Comparison of ENCODE assay signal across 29 cellular contexts in genomic region chr15:95127356-95127755, GRCh38.
A peak's percentile ranks its signal among the peaks of the same experiment; 100 is the strongest.
DNase-seq lines count a peak whose midpoint lies in the region; ATAC-seq, FAIRE-seq and TF ChIP-seq lines count a peak whose summit lies in the region.
"Had no signal": no experiment of that assay in that cellular context is flagged by ENCODE, and none has a peak within 500 bp of the region (broad histone marks: within the 10 kb centered on the region; RNA-seq: fewer than 3 reads in every experiment).

No MANE protein-coding gene starts in this region.

- CTCF ChIA-PET in K562 (lab: Yijun Ruan, JAX; ENCODE audit: low intra/inter-chr PET ratio): no interaction called here

- FAIRE-seq in K562 (lab: Jason Lieb, UNC): peak; percentile 58

- in situ Hi-C loops in K562 (cut with MboI): no loop called here

- H3K9me1 ChIP-seq in K562 (ENCODE audit: control insufficient read depth, insufficient read depth, low read length): no peaks in the 10 kb centered on the region

- no peak overlapping the region for H3K27ac ChIP-seq in HUES6 (ENCODE audit: low read depth, low read length)
- no peak overlapping the region for H3K27ac ChIP-seq in K562 (ENCODE audit: extremely low read depth, low read depth, low read length)
- no peak overlapping the region for H3K27ac ChIP-seq in mesenchymal stem cell (ENCODE audit: low read length, poor library complexity, severe bottlenecking)
- H3K27ac ChIP-seq in neuronal stem cell (replicated peaks; ENCODE audit: low read length): no peak overlapping the region
- H3K27ac ChIP-seq: cardiac muscle cell, coronary artery, gastroesophageal sphincter, suprapubic skin had no signal

- no peaks in the 10 kb centered on the region for H3K79me2 ChIP-seq in K562 (ENCODE audit: control insufficient read depth, insufficient read depth, low read length)

- no peaks in the 10 kb centered on the region for H3K4me1 Mint-ChIP-seq in naive thymus-derived CD8-positive, alpha-beta T cell
- H3K4me1 Mint-ChIP-seq: CD4-positive, CD25-positive, alpha-beta regulatory T cell; stimulated activated naive B cell treated with anti-CD40 and anti-IgM and Interleukin-4, amounts not matched to agents 10 μg/mL and 1 μg/mL and 100 μg/mL, for 72 hours had no signal

- H2BK120ac ChIP-seq in mesenchymal stem cell (ENCODE audit: low read depth, low read length) (peak overlapping the region; percentile 3), neuronal stem cell (ENCODE audit: low read depth, low read length) (no peak overlapping the region)

- H2AFZ ChIP-seq in K562 (ENCODE audit: low read depth, low read length) (no peak overlapping the region), mesenchymal stem cell (ENCODE audit: low read depth, low read length) (no peak overlapping the region), neuronal stem cell (ENCODE audit: low read length) (no peak overlapping the region)

- H3K14ac ChIP-seq in mesenchymal stem cell (ENCODE audit: low read length in 2 of 2): no peak overlapping the region
- no peak overlapping the region for H3K14ac ChIP-seq in neuronal stem cell (ENCODE audit: low read length)

- BruUV-seq in K562 (replicated peaks; lab: Mats Ljungman, UMichigan): no TSS peak

- no peaks in the 10 kb centered on the region for H3K36me3 ChIP-seq in HUES6 (ENCODE audit: control insufficient read depth, insufficient read depth, low read length)
- H3K36me3 ChIP-seq in K562 (ENCODE audit: control insufficient read depth, insufficient read depth, low read length): no peaks in the 10 kb centered on the region
- H3K36me3 ChIP-seq in mesenchymal stem cell (ENCODE audit: control insufficient read depth in 1 of 2, insufficient read depth in 2 of 2, low read depth in 1 of 2, low read length in 2 of 2): no peaks in the 10 kb centered on the region
- no peaks in the 10 kb centered on the region for H3K36me3 ChIP-seq in neuronal stem cell (replicated peaks in 1 of 2; ENCODE audit: control insufficient read depth in 2 of 2, insufficient read depth in 2 of 2, low read length in 2 of 2)
- H3K36me3 ChIP-seq: cardiac muscle cell, gastroesophageal sphincter, suprapubic skin had no signal

- no peak for TF ChIP-seq RAD21 in K562 (CRISPR knock-in tag; conservative IDR thresholded peaks at IDR 0.05 in 1 of 2, IDR thresholded peaks at IDR 0.05 in 1 of 2)

- H2BK5ac ChIP-seq in mesenchymal stem cell (ENCODE audit: low read depth, low read length, poor library complexity, severe bottlenecking) (no peak overlapping the region), neuronal stem cell (ENCODE audit: low read length) (no peak overlapping the region)

- H3K4me1 ChIP-seq in HUES6 (ENCODE audit: control insufficient read depth, insufficient read depth, low read length) (peaks cover 14% of the 10 kb centered on the region), K562 (replicated peaks in 1 of 2; ENCODE audit: control insufficient read depth in 2 of 2, insufficient read depth in 2 of 2, low read length in 2 of 2) (no peaks in the 10 kb centered on the region; a peak in 1 of 5 replicates), mesenchymal stem cell (ENCODE audit: control insufficient read depth, insufficient read depth, low read depth, low read length) (peaks cover 2% of the 10 kb centered on the region), neuronal stem cell (ENCODE audit: control insufficient read depth in 2 of 2, insufficient read depth in 1 of 2, low read depth in 1 of 2, low read length in 2 of 2) (peaks cover 2 to 18% of the 10 kb centered on the region in 2 donors)
- H3K4me1 ChIP-seq: suprapubic skin had no signal

- H4K8ac ChIP-seq in mesenchymal stem cell (ENCODE audit: low read length) (no peak overlapping the region), neuronal stem cell (ENCODE audit: low read depth, low read length) (no peak overlapping the region)

- H2AK5ac ChIP-seq in mesenchymal stem cell (ENCODE audit: low read length, severe bottlenecking): no peak overlapping the region
- H2AK5ac ChIP-seq in neuronal stem cell (ENCODE audit: low read depth, low read length): no peak overlapping the region

- H3K18ac ChIP-seq in mesenchymal stem cell (ENCODE audit: low read depth in 1 of 2, low read length in 2 of 2): peak overlapping the region; percentile 30 to 95
- no peak overlapping the region for H3K18ac ChIP-seq in neuronal stem cell (ENCODE audit: low read length)

- H3K23ac ChIP-seq in mesenchymal stem cell (ENCODE audit: low read length in 2 of 2): no peak overlapping the region
- no peak overlapping the region for H3K23ac ChIP-seq in neuronal stem cell (ENCODE audit: low read depth, low read length, poor library complexity)

- no peak overlapping the region for H3K27ac Mint-ChIP-seq in naive thymus-derived CD8-positive, alpha-beta T cell
- H3K27ac Mint-ChIP-seq: activated naive CD4-positive, alpha-beta T cell treated with anti-CD3 and anti-CD28 coated beads for 36 hours; CD4-positive, CD25-positive, alpha-beta regulatory T cell; endodermal cell; natural killer cell treated with Interleukin-12 subunit alpha and Interleukin-12 subunit beta and Interleukin-15 and Interleukin-18, amount 100 ng/mL, for 72 hours; stimulated activated naive B cell treated with anti-CD40 and anti-IgM and Interleukin-4, amounts not matched to agents 10 μg/mL and 1 μg/mL and 100 μg/mL, for 72 hours had no signal

- H3K27me3 Mint-ChIP-seq in naive thymus-derived CD8-positive, alpha-beta T cell: peaks cover 2 to 28% (median 4%) of the 10 kb centered on the region in 5 donors
- H3K27me3 Mint-ChIP-seq: CD4-positive, CD25-positive, alpha-beta regulatory T cell had no signal

- no peak overlapping the region for H3K4me3 ChIP-seq in HUES6 (ENCODE audit: low read depth, low read length)
- H3K4me3 ChIP-seq in K562: no peak overlapping the region
- H3K4me3 ChIP-seq in mesenchymal stem cell (ENCODE audit: insufficient read depth in 1 of 2, low read depth in 1 of 2, low read length in 2 of 2): no peak overlapping the region
- H3K4me3 ChIP-seq in neuronal stem cell (ENCODE audit: low read length in 2 of 2): no peak overlapping the region
- H3K4me3 ChIP-seq: cardiac muscle cell, coronary artery, gastroesophageal sphincter, suprapubic skin had no signal

- no peak overlapping the region for H3K4me3 Mint-ChIP-seq in naive thymus-derived CD8-positive, alpha-beta T cell
- H3K4me3 Mint-ChIP-seq: activated naive CD4-positive, alpha-beta T cell treated with anti-CD3 and anti-CD28 coated beads for 36 hours; CD4-positive, CD25-positive, alpha-beta regulatory T cell; endodermal cell; natural killer cell treated with Interleukin-12 subunit alpha and Interleukin-12 subunit beta and Interleukin-15 and Interleukin-18, amount 100 ng/mL, for 72 hours; stimulated activated naive B cell treated with anti-CD40 and anti-IgM and Interleukin-4, amounts not matched to agents 10 μg/mL and 1 μg/mL and 100 μg/mL, for 72 hours had no signal

- H2BK15ac ChIP-seq in mesenchymal stem cell (ENCODE audit: low read depth, poor library complexity, severe bottlenecking) (no peak overlapping the region), neuronal stem cell (ENCODE audit: low read length) (no peak overlapping the region)

- H4K91ac ChIP-seq in mesenchymal stem cell (ENCODE audit: low read length): no peak overlapping the region
- no peak overlapping the region for H4K91ac ChIP-seq in neuronal stem cell (ENCODE audit: low read depth, low read length, poor library complexity)

- DNase-seq in K562 (ENCODE audit: extremely low read depth in 1 of 4, low spot score in 3 of 4): no peak
- DNase-seq in mesenchymal stem cell: peak; percentile 51
- DNase-seq in posterior cingulate gyrus: no peak
- DNase-seq in naive thymus-derived CD8-positive, alpha-beta T cell: no peak
- DNase-seq in neuronal stem cell (ENCODE audit: low spot score): no peak
- DNase-seq: activated CD4-positive, alpha-beta T cell treated with anti-CD3 and anti-CD28 coated beads, Interleukin-2, amount 50 U/mL, for 1 hour; activated naive CD4-positive, alpha-beta T cell treated with anti-CD3 and anti-CD28 coated beads for 36 hours; aorta; CD4-positive, CD25-positive, alpha-beta regulatory T cell; endodermal cell; hypothalamus; islet precursor cell; left ventricle myocardium superior; NCI-H1105 treated with DMSO at 0.1 percent for 48 hours; NCI-H1930; NCI-H69; stimulated activated CD4-positive, alpha-beta T cell treated with anti-CD3 and anti-CD28 coated beads, Interleukin-15, amount 100 ng/mL, for 24 hours; stimulated activated naive B cell treated with anti-CD40 and anti-IgM and Interleukin-4, amounts not matched to agents 10 μg/mL and 1 μg/mL and 100 μg/mL, for 72 hours; SW 1271; T-helper 9 cell had no signal

- no peak overlapping the region for H2BK12ac ChIP-seq in mesenchymal stem cell (ENCODE audit: low read length in 2 of 2)
- no peak overlapping the region for H2BK12ac ChIP-seq in neuronal stem cell (ENCODE audit: low read length)

- H3K27me3 ChIP-seq in HUES6 (ENCODE audit: control insufficient read depth, insufficient read depth, low read length) (no peaks in the 10 kb centered on the region), K562 (ENCODE audit: control insufficient read depth in 2 of 2, insufficient read depth in 2 of 2, low read length in 2 of 2) (no peaks in the 10 kb centered on the region), mesenchymal stem cell (ENCODE audit: control insufficient read depth in 1 of 2, insufficient read depth in 1 of 2, low read length in 2 of 2) (no peaks in the 10 kb centered on the region), neuronal stem cell (ENCODE audit: control insufficient read depth in 3 of 3, insufficient read depth in 3 of 3, low read depth in 1 of 3, low read length in 3 of 3) (no peaks in the 10 kb centered on the region)
- H3K27me3 ChIP-seq: cardiac muscle cell, gastroesophageal sphincter, suprapubic skin had no signal

- peaks cover 0 to 8% (median 0%) of the 10 kb centered on the region in 9 donors for H3K9me3 Mint-ChIP-seq in naive thymus-derived CD8-positive, alpha-beta T cell
- H3K9me3 Mint-ChIP-seq: activated naive CD4-positive, alpha-beta T cell treated with anti-CD3 and anti-CD28 coated beads for 36 hours; endodermal cell; natural killer cell treated with Interleukin-12 subunit alpha and Interleukin-12 subunit beta and Interleukin-15 and Interleukin-18, amount 100 ng/mL, for 72 hours; stimulated activated naive B cell treated with anti-CD40 and anti-IgM and Interleukin-4, amounts not matched to agents 10 μg/mL and 1 μg/mL and 100 μg/mL, for 72 hours had no signal

- H3K9me3 ChIP-seq in HUES6 (ENCODE audit: control insufficient read depth, insufficient read depth, low read depth, low read length): no peaks in the 10 kb centered on the region
- H3K9me3 ChIP-seq in K562 (replicated peaks; ENCODE audit: control insufficient read depth, insufficient read depth, low read depth, low read length): no peaks in the 10 kb centered on the region
- no peaks in the 10 kb centered on the region for H3K9me3 ChIP-seq in mesenchymal stem cell (ENCODE audit: control insufficient read depth, low read length)
- H3K9me3 ChIP-seq in neuronal stem cell (replicated peaks in 1 of 2; ENCODE audit: control insufficient read depth in 2 of 2, insufficient read depth in 1 of 2, low read depth in 1 of 2, low read length in 2 of 2): no peaks in the 10 kb centered on the region
- H3K9me3 ChIP-seq: gastroesophageal sphincter, suprapubic skin had no signal

- no peaks in the 10 kb centered on the region for H3K36me3 Mint-ChIP-seq in naive thymus-derived CD8-positive, alpha-beta T cell
- H3K36me3 Mint-ChIP-seq: CD4-positive, CD25-positive, alpha-beta regulatory T cell; natural killer cell treated with Interleukin-12 subunit alpha and Interleukin-12 subunit beta and Interleukin-15 and Interleukin-18, amount 100 ng/mL, for 72 hours; stimulated activated naive B cell treated with anti-CD40 and anti-IgM and Interleukin-4, amounts not matched to agents 10 μg/mL and 1 μg/mL and 100 μg/mL, for 72 hours had no signal

- TF ChIP-seq EP300 in K562 (IDR thresholded peaks at IDR 0.05; ENCODE audit: low read length): no peak

- H3K79me1 ChIP-seq in mesenchymal stem cell (replicated peaks; ENCODE audit: low read length, poor library complexity, severe bottlenecking): peaks cover 10% of the 10 kb centered on the region
- H3K79me1 ChIP-seq in neuronal stem cell (ENCODE audit: low read depth, low read length): no peaks in the 10 kb centered on the region

- H4K20me1 ChIP-seq in K562 (replicated peaks; ENCODE audit: control insufficient read depth, insufficient read depth, low read length): no peaks in the 10 kb centered on the region

- POLR2A ChIA-PET in K562 (lab: Yijun Ruan, JAX): interaction anchor here (1.2 kb wide), 1 partner anchor 14 kb away, joined by 3 read pairs; no protein-coding TSS in a partner anchor
- POLR2A ChIA-PET in naive thymus-derived CD8-positive, alpha-beta T cell (lab: Charles Lee): no interaction called here

- H3K9ac ChIP-seq in HUES6 (ENCODE audit: low read length) (peak overlapping the region; percentile 12), K562 (ENCODE audit: insufficient read depth in 1 of 2, low read depth in 2 of 2, low read length in 2 of 2) (no peak overlapping the region), mesenchymal stem cell (ENCODE audit: low read length) (no peak overlapping the region), neuronal stem cell (ENCODE audit: low read depth, low read length, poor library complexity) (no peak overlapping the region)

- H3K4me2 ChIP-seq in K562 (ENCODE audit: insufficient read depth, low read length) (no peak overlapping the region), mesenchymal stem cell (ENCODE audit: low read length, poor library complexity, severe bottlenecking) (no peak overlapping the region), neuronal stem cell (ENCODE audit: insufficient read depth, low read length, poor library complexity, severe bottlenecking) (no peak overlapping the region)

- no peak for ATAC-seq in K562
- ATAC-seq in GM21717 (IDR thresholded peaks at IDR 0.05; ENCODE audit: unreplicated experiment): no peak
- ATAC-seq in naive thymus-derived CD8-positive, alpha-beta T cell: no peak
- ATAC-seq: gastroesophageal sphincter; left ventricle myocardium superior; natural killer cell treated with Interleukin-12 subunit alpha and Interleukin-12 subunit beta and Interleukin-15 and Interleukin-18, amount 100 ng/mL, for 72 hours; Panc1; sciatic nerve; stimulated activated naive B cell treated with anti-CD40 and anti-IgM and Interleukin-4, amounts not matched to agents 10 μg/mL and 1 μg/mL and 100 μg/mL, for 72 hours had no signal

- peak overlapping the region in 1 of 2 experiments; percentile 89 for H3K4ac ChIP-seq in mesenchymal stem cell (ENCODE audit: low read depth in 1 of 2, low read length in 2 of 2)
- no peak overlapping the region for H3K4ac ChIP-seq in neuronal stem cell (ENCODE audit: low read length)

- 68% methylated on average over 3 of the region's 3 CpGs for WGBS in K562 (ENCODE audit: insufficient coverage, low coverage, missing lambda C conversion rate)
- 0% methylated on average over 1 of the region's 3 CpGs for WGBS in mesenchymal stem cell
- WGBS in neuronal stem cell (ENCODE audit: extremely low coverage in 2 of 2, insufficient read length in 2 of 2, insufficient replicate concordance in 1 of 2), 2 donors: no CpG with 5 or more reads among the region's 3 CpGs

- TF ChIP-seq CTCF in K562 (IDR thresholded peaks at IDR 0.05 in 2 of 3, conservative IDR thresholded peaks at IDR 0.05 in 1 of 3; ENCODE audit: insufficient read depth in 2 of 3, low read depth in 1 of 3, low read length in 3 of 3): no peak

- no peak for TF ChIP-seq POLR2A in K562 (conservative IDR thresholded peaks at IDR 0.05)

- intact Hi-C loops in K562 (cut with micrococcal nuclease) (no loop called here), posterior cingulate gyrus (cut with DNase I) (no loop called here)
